9 cellular contexts compared by ENCODE assay signal in genomic region chr4:68373513-68373912, GRCh38. TPM values are rescaled to one million over a fixed set of nuclear protein-coding genes. Genes with fewer than 3 reads are reported as not detected.
A peak's percentile ranks its signal among the peaks of the same experiment; 100 is the strongest.
DNase-seq lines count a peak whose midpoint lies in the region; ATAC-seq, FAIRE-seq and TF ChIP-seq lines count a peak whose summit lies in the region.
"Had no signal": no experiment of that assay in that cellular context is flagged by ENCODE, and none has a peak within 500 bp of the region (broad histone marks: within the 10 kb centered on the region; RNA-seq: fewer than 3 reads in every experiment).

No MANE protein-coding gene starts in this region.

- H3K27me3 ChIP-seq in colonic mucosa (no peaks in the 10 kb centered on the region), keratinocyte (ENCODE audit: control insufficient read depth, extremely low read depth, insufficient read depth, low read length) (no peaks in the 10 kb centered on the region)

- TF ChIP-seq CTCF in colonic mucosa (IDR thresholded peaks at IDR 0.05) (no peak), keratinocyte (optimal IDR thresholded peaks at IDR 0.05 in 1 of 3, IDR thresholded peaks at IDR 0.05 in 1 of 3, conservative IDR thresholded peaks at IDR 0.05 in 1 of 3; ENCODE audit: extremely low read depth in 1 of 3, insufficient read depth in 2 of 3, low read length in 3 of 3) (no peak)

- intact Hi-C loops in colonic mucosa (cut with DNase I): no loop called here

- H3K9me1 ChIP-seq in keratinocyte (ENCODE audit: control insufficient read depth, extremely low read depth, insufficient read depth, low read length): no peaks in the 10 kb centered on the region

- no peaks in the 10 kb centered on the region for H3K9me3 ChIP-seq in colonic mucosa
- H3K9me3 ChIP-seq in keratinocyte (ENCODE audit: control insufficient read depth, low read depth, low read length): no peaks in the 10 kb centered on the region

- H3K27ac ChIP-seq in colonic mucosa: no peak overlapping the region
- H3K27ac ChIP-seq in keratinocyte (ENCODE audit: control insufficient read depth, insufficient read depth, low read length): peak overlapping the region; percentile 53
- H3K27ac ChIP-seq: SK-N-MC had no signal

- H3K4me1 ChIP-seq in colonic mucosa (no peaks in the 10 kb centered on the region), keratinocyte (ENCODE audit: control insufficient read depth, extremely low read depth, insufficient read depth, low read length) (peaks cover 26% of the 10 kb centered on the region)

- peak overlapping the region; percentile 73 for H3K4me2 ChIP-seq in keratinocyte (ENCODE audit: control insufficient read depth, extremely low read depth, insufficient read depth, low read depth, low read length)

- H3K9ac ChIP-seq in colonic mucosa (ENCODE audit: low read depth in 2 of 2, low read length in 2 of 2): no peak overlapping the region
- H3K9ac ChIP-seq in keratinocyte (ENCODE audit: control insufficient read depth, extremely low read depth, insufficient read depth, low read length): no peak overlapping the region

- H3K4me3 ChIP-seq in colonic mucosa: no peak overlapping the region
- H3K4me3 ChIP-seq in keratinocyte (ENCODE audit: control insufficient read depth in 2 of 3, extremely low read depth in 1 of 3, insufficient read depth in 2 of 3, low read depth in 1 of 3, low read length in 3 of 3): peak overlapping the region in 2 of 3 experiments; percentile 36 to 56
- H3K4me3 ChIP-seq: SK-N-MC had no signal

- H2AFZ ChIP-seq in keratinocyte (ENCODE audit: control insufficient read depth, low read length): peak overlapping the region; percentile 83

- ATAC-seq in GM19043 (IDR thresholded peaks at IDR 0.05; ENCODE audit: low read depth, unreplicated experiment) (peak; percentile 98), HG03354 (IDR thresholded peaks at IDR 0.05; ENCODE audit: poor library complexity, severe bottlenecking, unreplicated experiment) (peak; percentile 88)

- dilution Hi-C loops in keratinocyte (cut with MboI; ENCODE audit: extremely low pct_ligation_motif_present, low sequenced_read_pairs): no loop called here

- no peaks in the 10 kb centered on the region for H4K20me1 ChIP-seq in keratinocyte (ENCODE audit: control insufficient read depth, extremely low read depth, insufficient read depth, low read length)

- DNase-seq in activated CD4-positive, alpha-beta T cell treated with anti-CD3 and anti-CD28 coated beads, Interleukin-2, amount 50 U/mL, for 1 hour: peak; percentile 49
- DNase-seq in colonic mucosa (peak; percentile 51), keratinocyte (ENCODE audit: low read depth, low spot score) (no peak), AML-193 (lab: John Stamatoyannopoulos, UW) (no peak), NK-92 (lab: John Stamatoyannopoulos, UW; ENCODE audit: unreplicated experiment) (no peak)
- peak; percentile 53 for DNase-seq in stimulated activated CD4-positive, alpha-beta T cell treated with anti-CD3 and anti-CD28 coated beads, Interleukin-12 subunit alpha, Interleukin-12 subunit beta, amount 100 ng/mL, for 4 hours

- H3K36me3 ChIP-seq in colonic mucosa: no peaks in the 10 kb centered on the region
- no peaks in the 10 kb centered on the region for H3K36me3 ChIP-seq in keratinocyte (ENCODE audit: control insufficient read depth in 2 of 2, extremely low read depth in 1 of 2, insufficient read depth in 2 of 2, low read length in 2 of 2)

- H3K79me2 ChIP-seq in keratinocyte (ENCODE audit: control insufficient read depth, insufficient read depth, low read length): no peaks in the 10 kb centered on the region

- FAIRE-seq in keratinocyte (lab: Jason Lieb, UNC): peak; percentile 81

RNA-seq across cellular contexts. Expression of gene YTHDC1, which starts 23.6 kb away (rescaled TPM):
- 10 to 100 TPM; 62.2 to 67.6 TPM for total RNA-seq in colonic mucosa
- polyA plus RNA-seq in keratinocyte: 39.1 to 74.2 TPM (median 43.8 TPM) in 3 replicates
- polyA plus RNA-seq in keratinocyte (2011; ENCODE audit: low read depth): 180 TPM
- polyA plus RNA-seq in keratinocyte (2011; cell fraction: cytosol; rRNA removed): 30.8 and 45.4 TPM in 2 replicates
- polyA plus RNA-seq in keratinocyte (2011; cell fraction: nucleus; rRNA removed): 103 and 139 TPM in 2 replicates
- polyA plus RNA-seq in keratinocyte (2012; ENCODE audit: low replicate concordance): 49.7 and 83.7 TPM in 2 replicates
- polyA minus RNA-seq in keratinocyte: 23.9 to 59.1 TPM (median 29.9 TPM) in 3 replicates
- 16.5 TPM for polyA minus RNA-seq in keratinocyte (2011; cell fraction: cytosol; rRNA and poly(A)+ RNA removed)
- polyA minus RNA-seq in keratinocyte (2011; cell fraction: nucleus; rRNA and poly(A)+ RNA removed): 50.0 and 81.9 TPM in 2 replicates

Comparison
In these comparisons a context has a peak if more than half of its experiments do, and no peak if none do; other contexts are left out.
1. DNase-seq: peak in activated CD4-positive, alpha-beta T cell treated with anti-CD3 and anti-CD28 coated beads, Interleukin-2, amount 50 U/mL, for 1 hour (single experiment), colonic mucosa (single experiment) and stimulated activated CD4-positive, alpha-beta T cell treated with anti-CD3 and anti-CD28 coated beads, Interleukin-12 subunit alpha, Interleukin-12 subunit beta, amount 100 ng/mL, for 4 hours (single experiment); none in keratinocyte (single experiment), AML-193 (0 of 2) and NK-92 (single experiment).